9 cellular contexts compared by ENCODE assay signal in genomic region chr9:83649080-83649479, GRCh38. TPM values are rescaled to one million over a fixed set of nuclear protein-coding genes. Genes with fewer than 3 reads are reported as not detected.
A peak's percentile ranks its signal among the peaks of the same experiment; 100 is the strongest.
DNase-seq lines count a peak whose midpoint lies in the region; ATAC-seq lines count a peak whose summit lies in the region.
"Had no signal": no experiment of that assay in that cellular context is flagged by ENCODE, and none has a peak within 500 bp of the region (broad histone marks: within the 10 kb centered on the region; RNA-seq: fewer than 3 reads in every experiment).

No MANE protein-coding gene starts in this region.

- no peak overlapping the region for H2BK12ac ChIP-seq in mesenchymal stem cell (ENCODE audit: low read length in 2 of 2)

- CTCF ChIA-PET in activated CD4-positive, alpha-beta memory T cell treated with anti-CD3 and anti-CD28 coated beads for 36 hours (lab: Charles Lee) = interaction anchor here (0.7 to 3.6 kb wide), 21 partner anchors 9 to 315 kb away, joined by 3 to 41 read pairs (median 7); partner anchors contain the start of genes IDNK and UBQLN1

- H3K79me1 ChIP-seq in mesenchymal stem cell (replicated peaks; ENCODE audit: low read length, poor library complexity, severe bottlenecking) = peaks cover 15% of the 10 kb centered on the region

- no peaks in the 10 kb centered on the region for H3K27me3 ChIP-seq in mesenchymal stem cell (ENCODE audit: control insufficient read depth in 1 of 2, insufficient read depth in 1 of 2, low read length in 2 of 2)

- H3K27ac ChIP-seq in mesenchymal stem cell (ENCODE audit: low read length, poor library complexity, severe bottlenecking) = no peak overlapping the region

- no peak overlapping the region for H3K18ac ChIP-seq in mesenchymal stem cell (ENCODE audit: low read depth in 1 of 2, low read length in 2 of 2)

- H4K91ac ChIP-seq in mesenchymal stem cell (ENCODE audit: low read length) = no peak overlapping the region

- no peak overlapping the region for H3K4me3 Mint-ChIP-seq in activated CD4-positive, alpha-beta memory T cell treated with anti-CD3 and anti-CD28 coated beads for 36 hours
- H3K4me3 Mint-ChIP-seq: dendritic cell treated with granulocyte-macrophage colony-stimulating factor and Interleukin-4, amounts not matched to agents 40 ng/mL and 50 ng/mL, for 4 days had no signal

- intact Hi-C loops in activated CD4-positive, alpha-beta memory T cell treated with anti-CD3 and anti-CD28 coated beads for 36 hours (cut with micrococcal nuclease) = loop anchor here (1.0 kb wide), 2 partner anchors 29 to 315 kb away; no protein-coding TSS in a partner anchor

- H3K27me3 Mint-ChIP-seq in activated CD4-positive, alpha-beta memory T cell treated with anti-CD3 and anti-CD28 coated beads for 36 hours = no peaks in the 10 kb centered on the region
- H3K27me3 Mint-ChIP-seq: dendritic cell treated with granulocyte-macrophage colony-stimulating factor and Interleukin-4, amounts not matched to agents 40 ng/mL and 50 ng/mL, for 4 days had no signal

- no peak overlapping the region for H3K4me2 ChIP-seq in mesenchymal stem cell (ENCODE audit: low read length, poor library complexity, severe bottlenecking)

- H3K4ac ChIP-seq in mesenchymal stem cell (ENCODE audit: low read depth in 1 of 2, low read length in 2 of 2) = no peak overlapping the region

- H3K23ac ChIP-seq in mesenchymal stem cell (ENCODE audit: low read length in 2 of 2) = no peak overlapping the region

- no peak overlapping the region for H2AFZ ChIP-seq in mesenchymal stem cell (ENCODE audit: low read depth, low read length)

- no peaks in the 10 kb centered on the region for H3K9me3 ChIP-seq in mesenchymal stem cell (ENCODE audit: control insufficient read depth, low read length)

- H3K36me3 ChIP-seq in mesenchymal stem cell (ENCODE audit: control insufficient read depth in 1 of 2, insufficient read depth in 2 of 2, low read depth in 1 of 2, low read length in 2 of 2) = peaks cover 24 to 62% of the 10 kb centered on the region in 2 experiments

- no peak overlapping the region for H3K27ac Mint-ChIP-seq in activated CD4-positive, alpha-beta memory T cell treated with anti-CD3 and anti-CD28 coated beads for 36 hours
- H3K27ac Mint-ChIP-seq: dendritic cell treated with granulocyte-macrophage colony-stimulating factor and Interleukin-4, amounts not matched to agents 40 ng/mL and 50 ng/mL, for 4 days had no signal

- H3K36me3 Mint-ChIP-seq in activated CD4-positive, alpha-beta memory T cell treated with anti-CD3 and anti-CD28 coated beads for 36 hours = peaks cover 32% of the 10 kb centered on the region

- peaks cover 1% of the 10 kb centered on the region for H3K4me1 Mint-ChIP-seq in activated CD4-positive, alpha-beta memory T cell treated with anti-CD3 and anti-CD28 coated beads for 36 hours (ENCODE audit: low read depth)

- H3K9me3 Mint-ChIP-seq in activated CD4-positive, alpha-beta memory T cell treated with anti-CD3 and anti-CD28 coated beads for 36 hours = peaks cover 2% of the 10 kb centered on the region
- H3K9me3 Mint-ChIP-seq: dendritic cell treated with granulocyte-macrophage colony-stimulating factor and Interleukin-4, amounts not matched to agents 40 ng/mL and 50 ng/mL, for 4 days had no signal

- H3K4me1 ChIP-seq in mesenchymal stem cell (ENCODE audit: control insufficient read depth, insufficient read depth, low read depth, low read length) = no peaks in the 10 kb centered on the region

- DNase-seq in Daoy (ENCODE audit: low read depth) (peak; percentile 61), HCEC 1CT (peak; percentile 13), NCI-H2196 (lab: John Stamatoyannopoulos, UW; ENCODE audit: unreplicated experiment) (peak; percentile 58), ecto neural progenitor cell (ENCODE audit: low spot score) (peak; percentile 80), mesenchymal stem cell (peak; percentile 43)
- DNase-seq in activated CD4-positive, alpha-beta memory T cell treated with anti-CD3 and anti-CD28 coated beads for 36 hours = peak; percentile 81
- DNase-seq in stimulated activated CD8-positive, alpha-beta memory T cell treated with anti-CD3 and anti-CD28 coated beads, Interleukin-4, amount 100 ng/mL, for 24 hours (ENCODE audit: low read depth) = peak; percentile 52

- H4K8ac ChIP-seq in mesenchymal stem cell (ENCODE audit: low read length) = no peak overlapping the region

- no peak overlapping the region for H2AK5ac ChIP-seq in mesenchymal stem cell (ENCODE audit: low read length, severe bottlenecking)

- POLR2A ChIA-PET in activated CD4-positive, alpha-beta memory T cell treated with anti-CD3 and anti-CD28 coated beads for 36 hours (lab: Charles Lee) = interaction anchor here (1.3 kb wide), 1 partner anchor 59 kb away, joined by 5 read pairs; the partner anchor contains the start of gene UBQLN1

- H2BK15ac ChIP-seq in mesenchymal stem cell (ENCODE audit: low read depth, poor library complexity, severe bottlenecking) = no peak overlapping the region

- H3K14ac ChIP-seq in mesenchymal stem cell (ENCODE audit: low read length in 2 of 2) = no peak overlapping the region

- H2BK120ac ChIP-seq in mesenchymal stem cell (ENCODE audit: low read depth, low read length) = no peak overlapping the region

- no peak for ATAC-seq in HG03135 (IDR thresholded peaks at IDR 0.05; ENCODE audit: unreplicated experiment)

- no peak overlapping the region for H3K4me3 ChIP-seq in mesenchymal stem cell (ENCODE audit: insufficient read depth in 1 of 2, low read depth in 1 of 2, low read length in 2 of 2)

- H2BK5ac ChIP-seq in mesenchymal stem cell (ENCODE audit: low read depth, low read length, poor library complexity, severe bottlenecking) = no peak overlapping the region

- 43% methylated on average over 7 of the region's 8 CpGs for whole genome bisulfite sequencing in mesenchymal stem cell

- no peak overlapping the region for H3K9ac ChIP-seq in mesenchymal stem cell (ENCODE audit: low read length)

RNA-seq across cellular contexts. Expression of gene IDNK, which starts 26.1 kb away (rescaled TPM):
- 4.2 and 12.1 TPM in 2 replicates for total RNA-seq in Daoy (2014; rRNA removed; shearing (Covaris generic))
- 1 to 10 TPM; 4.4 to 5.0 TPM for total RNA-seq in activated CD4-positive, alpha-beta memory T cell treated with anti-CD3 and anti-CD28 coated beads for 36 hours
- polyA plus RNA-seq in mesenchymal stem cell (2013, experiment 1 of 2) = 2.4 TPM
- polyA plus RNA-seq in mesenchymal stem cell (2013, experiment 2 of 2) = 2.6 TPM

RNA-seq across cellular contexts. Expression of gene UBQLN1, which starts 58.7 kb away (rescaled TPM):
- total RNA-seq in Daoy (2014; rRNA removed; shearing (Covaris generic)) = 130 and 142 TPM in 2 replicates
- total RNA-seq in activated CD4-positive, alpha-beta memory T cell treated with anti-CD3 and anti-CD28 coated beads for 36 hours = 100 to 1,000 TPM in 1 of 2 experiments, 10 to 100 TPM in 1; 88.8 to 101 TPM
- polyA plus RNA-seq in mesenchymal stem cell (2013, experiment 1 of 2) = 62.4 TPM
- polyA plus RNA-seq in mesenchymal stem cell (2013, experiment 2 of 2) = 64.0 TPM

Comparison
In these comparisons a context has a peak if more than half of its experiments do, and no peak if none do; other contexts are left out.
1. DNase-seq: peak in every context shown above with its lines; median percentile 81 in activated CD4-positive, alpha-beta memory T cell treated with anti-CD3 and anti-CD28 coated beads for 36 hours; 80 in ecto neural progenitor cell; 61 in Daoy; 58 in NCI-H2196; 52 in stimulated activated CD8-positive, alpha-beta memory T cell treated with anti-CD3 and anti-CD28 coated beads, Interleukin-4, amount 100 ng/mL, for 24 hours; 43 in mesenchymal stem cell; 13 in HCEC 1CT.